Comparison of ENCODE assay signal across 8 cellular contexts in genomic region chr18:12657849-12658829, GRCh38. TPM values are rescaled to one million over a fixed set of nuclear protein-coding genes. Genes with fewer than 3 reads are reported as not detected.
DNase-seq lines count a peak whose midpoint lies in the region; ATAC-seq and TF ChIP-seq lines count a peak whose summit lies in the region.

Gene SPIRE1, minus strand, starts transcription at chr18:12658107. Its CDS starts 241 bp downstream, at chr18:12657866.

- intact Hi-C loops in sciatic nerve (cut with DNase I) = no loop called here

- no peaks in the 10 kb centered on the region; the same call in none of the 2 replicates for H3K4me1 ChIP-seq in DOHH2 (ENCODE audit: control insufficient read depth, low read length)

- H4K20me1 ChIP-seq in DOHH2 (ENCODE audit: control insufficient read depth, insufficient read depth, low read depth, low read length) = no peaks in the 10 kb centered on the region

- H3F3A ChIP-seq in DOHH2 (ENCODE audit: control insufficient read depth, insufficient read depth) = peaks cover 10% of the 10 kb centered on the region; the same call in 1 of the 2 replicates

- H3K4me3 Mint-ChIP-seq in IgD-negative memory B cell = peak within 1 kb of the TSS; percentile 83 to 99 (median 93)
- H3K4me3 Mint-ChIP-seq in T-helper 2 cell treated with Interferon-gamma antibody and Interleukin-4, amounts not matched to agents 5 μg/mL and 100 μg/mL, for 36 hours = peak within 1 kb of the TSS; percentile 86

- in situ Hi-C loops in T47D (cut with HindIII; ENCODE audit: low pct_unique_long_range_greater_than_20kb, low sequenced_read_pairs) = no loop called here

- H3K36me3 ChIP-seq in DOHH2 (ENCODE audit: control insufficient read depth, low read length) = no peaks in the 10 kb centered on the region

- DNase-seq in T-helper 2 cell treated with Interferon-gamma antibody and Interleukin-4, amounts not matched to agents 5 μg/mL and 100 μg/mL, for 36 hours (ENCODE audit: low spot score) = peak; percentile 60
- DNase-seq in T47D (ENCODE audit: low read depth in 1 of 2, low spot score in 1 of 2) = peak; percentile 69 to 72
- DNase-seq in sciatic nerve (ENCODE audit: low spot score) = peak; percentile 85

- no peaks in the 10 kb centered on the region for H3K9me3 ChIP-seq in DOHH2 (ENCODE audit: control insufficient read depth, insufficient read depth, low read length)
- H3K9me3 ChIP-seq in iPS-18c (ENCODE audit: control insufficient read depth, insufficient read depth, low read length) = peaks cover 2% of the 10 kb centered on the region

- peak within 1 kb of the TSS; percentile 18 to 72 (median 34) for H3K27ac Mint-ChIP-seq in IgD-negative memory B cell
- peak within 1 kb of the TSS; percentile 81 for H3K27ac Mint-ChIP-seq in T-helper 2 cell treated with Interferon-gamma antibody and Interleukin-4, amounts not matched to agents 5 μg/mL and 100 μg/mL, for 36 hours

- no peaks in the 10 kb centered on the region for H3K9me3 Mint-ChIP-seq in IgD-negative memory B cell
- H3K9me3 Mint-ChIP-seq in T-helper 2 cell treated with Interferon-gamma antibody and Interleukin-4, amounts not matched to agents 5 μg/mL and 100 μg/mL, for 36 hours = no peaks in the 10 kb centered on the region

- H3K36me3 Mint-ChIP-seq in IgD-negative memory B cell = peaks cover 2% of the 10 kb centered on the region
- H3K36me3 Mint-ChIP-seq in T-helper 2 cell treated with Interferon-gamma antibody and Interleukin-4, amounts not matched to agents 5 μg/mL and 100 μg/mL, for 36 hours (ENCODE audit: low read depth) = peaks cover 7% of the 10 kb centered on the region

- H3K4me3 ChIP-seq in DOHH2 (ENCODE audit: low read length) = peak within 1 kb of the TSS; percentile 68
- peak within 1 kb of the TSS; percentile 67 for H3K4me3 ChIP-seq in iPS-18c (ENCODE audit: insufficient read depth, low read depth, low read length)

- ATAC-seq in GM21526 (IDR thresholded peaks at IDR 0.05; ENCODE audit: low FRiP score, unreplicated experiment) (peak; percentile 67), sciatic nerve (peak; percentile 89), GM18870 (IDR thresholded peaks at IDR 0.05; ENCODE audit: unreplicated experiment) (no peak)

- H3K9me2 ChIP-seq in DOHH2 (replicated peaks; ENCODE audit: control insufficient read depth, low read length) = no peaks in the 10 kb centered on the region

- no peak within 1 kb of the TSS for H3K27ac ChIP-seq in DOHH2 (ENCODE audit: low read depth, low read length)

- H3K79me2 ChIP-seq in DOHH2 (ENCODE audit: control insufficient read depth, low read length) = no peaks in the 10 kb centered on the region

- TF ChIP-seq CTCF in DOHH2 (IDR thresholded peaks at IDR 0.05; ENCODE audit: low read depth, low read length, poor library complexity, severe bottlenecking) = no peak

- H3K4me1 Mint-ChIP-seq in IgD-negative memory B cell = peaks cover 6 to 12% (median 9%) of the 10 kb centered on the region in 3 donors
- peaks cover 29% of the 10 kb centered on the region for H3K4me1 Mint-ChIP-seq in T-helper 2 cell treated with Interferon-gamma antibody and Interleukin-4, amounts not matched to agents 5 μg/mL and 100 μg/mL, for 36 hours (ENCODE audit: low read depth)

- H3K27me3 ChIP-seq in DOHH2 (ENCODE audit: control insufficient read depth, low read length) = peaks cover 32% of the 10 kb centered on the region

- H3K4me2 ChIP-seq in DOHH2 (ENCODE audit: low read length) = peak within 1 kb of the TSS; percentile 53

- H3K27me3 Mint-ChIP-seq in IgD-negative memory B cell = peaks cover 10% of the 10 kb centered on the region
- peaks cover 16% of the 10 kb centered on the region for H3K27me3 Mint-ChIP-seq in T-helper 2 cell treated with Interferon-gamma antibody and Interleukin-4, amounts not matched to agents 5 μg/mL and 100 μg/mL, for 36 hours (ENCODE audit: low read depth)

RNA-seq across cellular contexts. Expression of gene SPIRE1, which starts in this region (rescaled TPM):
- 0.05 TPM for polyA plus RNA-seq in IgD-negative memory B cell
- 94.3 TPM for total RNA-seq in sciatic nerve
